8 cellular contexts compared by ENCODE assay signal in genomic region chrX:153554519-153555167, GRCh38. TPM values are rescaled to one million over a fixed set of nuclear protein-coding genes. Genes with fewer than 3 reads are reported as not detected.
A peak's percentile ranks its signal among the peaks of the same experiment; 100 is the strongest.
DNase-seq lines count a peak whose midpoint lies in the region; ATAC-seq and TF ChIP-seq lines count a peak whose summit lies in the region.

No MANE protein-coding gene starts in this region.

- H3K9me3 ChIP-seq in DOHH2 (ENCODE audit: control insufficient read depth, insufficient read depth, low read length) = no peaks in the 10 kb centered on the region
- no peaks in the 10 kb centered on the region for H3K9me3 ChIP-seq in adrenal gland (replicated peaks in 1 of 3)
- no peaks in the 10 kb centered on the region for H3K9me3 ChIP-seq in left ventricle myocardium inferior (replicated peaks)

- H3K27me3 ChIP-seq in DOHH2 (ENCODE audit: control insufficient read depth, low read length) = no peaks in the 10 kb centered on the region
- peaks cover 10% of the 10 kb centered on the region for H3K27me3 ChIP-seq in adrenal gland
- no peaks in the 10 kb centered on the region for H3K27me3 ChIP-seq in left ventricle myocardium inferior (ENCODE audit: low read depth)

- no peaks in the 10 kb centered on the region for H3K9me2 ChIP-seq in DOHH2 (replicated peaks; ENCODE audit: control insufficient read depth, low read length)

- no peak for TF ChIP-seq POLR2A in adrenal gland (IDR thresholded peaks at IDR 0.05)

- H3K79me2 ChIP-seq in DOHH2 (ENCODE audit: control insufficient read depth, low read length) = no peaks in the 10 kb centered on the region

- H3K4me2 ChIP-seq in DOHH2 (ENCODE audit: low read length) = no peak overlapping the region

- H3K4me3 ChIP-seq in DOHH2 (ENCODE audit: low read length) (no peak overlapping the region), adrenal gland (no peak overlapping the region), left ventricle myocardium inferior (no peak overlapping the region)

- H3K27ac ChIP-seq in DOHH2 (ENCODE audit: low read depth, low read length) (no peak overlapping the region), adrenal gland (no peak overlapping the region), left ventricle myocardium inferior (replicated peaks) (no peak overlapping the region)

- peak; percentile 71 for TF ChIP-seq CTCF in DOHH2 (IDR thresholded peaks at IDR 0.05; ENCODE audit: low read depth, low read length, poor library complexity, severe bottlenecking)
- TF ChIP-seq CTCF in adrenal gland (IDR thresholded peaks at IDR 0.05) = peak; percentile 42 to 72 (median 62)
- peak; percentile 73 for TF ChIP-seq CTCF in left ventricle myocardium inferior (IDR thresholded peaks at IDR 0.05; ENCODE audit: borderline replicate concordance)

- ATAC-seq in sciatic nerve (peak; percentile 70), GM18867 (IDR thresholded peaks at IDR 0.05; ENCODE audit: unreplicated experiment) (no peak)

- no peaks in the 10 kb centered on the region for H4K20me1 ChIP-seq in DOHH2 (ENCODE audit: control insufficient read depth, insufficient read depth, low read depth, low read length)

- intact Hi-C loops in adrenal gland (cut with DNase I) = loop anchor here (5.0 to 10.0 kb wide), 2 partner anchors 90 to 118 kb away; partner anchors contain the start of genes DUSP9 (in 1 of the 2) and PNCK (in 1 of the 2)
- intact Hi-C loops in left ventricle myocardium inferior (cut with micrococcal nuclease) = no loop called here
- intact Hi-C loops in sciatic nerve (cut with DNase I) = loop anchor here (10.0 kb wide), 1 partner anchor 400 kb away; no protein-coding TSS in a partner anchor

- H3K36me3 ChIP-seq in DOHH2 (ENCODE audit: control insufficient read depth, low read length) (no peaks in the 10 kb centered on the region), adrenal gland (replicated peaks in 1 of 2) (no peaks in the 10 kb centered on the region), left ventricle myocardium inferior (no peaks in the 10 kb centered on the region)

- peak; percentile 75 for DNase-seq in HuH-7.5 (ENCODE audit: low spot score)
- peak; percentile 15 to 52 (median 35) for DNase-seq in T-helper 1 cell
- DNase-seq in adrenal gland = peak; percentile 70 to 88 (median 78)
- peak; percentile 64 for DNase-seq in left ventricle myocardium inferior
- DNase-seq in sciatic nerve (ENCODE audit: low spot score) = peak; percentile 85
- no peak for DNase-seq in NCI-H187 treated with DMSO at 0.1 percent for 48 hours (lab: John Stamatoyannopoulos, UW)

- H3K4me1 ChIP-seq in DOHH2 (ENCODE audit: control insufficient read depth, low read length) (no peaks in the 10 kb centered on the region), adrenal gland (replicated peaks in 1 of 2) (no peaks in the 10 kb centered on the region), left ventricle myocardium inferior (no peaks in the 10 kb centered on the region)

- WGBS in adrenal gland, 4 donors = 22 to 83% (median 40%) methylated on average over 4 to 17 of the region's 17 CpGs

- H3F3A ChIP-seq in DOHH2 (ENCODE audit: control insufficient read depth, insufficient read depth) = no peaks in the 10 kb centered on the region

RNA-seq across cellular contexts. Expression of gene ATP2B3, which starts 37.2 kb away (rescaled TPM):
- 10 to 100 TPM; 11.5 to 46.4 (median 20.6) TPM for total RNA-seq in adrenal gland
- polyA plus RNA-seq in adrenal gland = 10 to 100 TPM in 2 of 3 donors, 1 to 10 TPM in 1; 9.8 to 15.3 (median 13.6) TPM
- not detected for total RNA-seq in left ventricle myocardium inferior
- total RNA-seq in sciatic nerve = 0.09 TPM

RNA-seq across cellular contexts. Expression of gene CCNQ, which starts 44.3 kb away (rescaled TPM):
- total RNA-seq in adrenal gland (10 to 100 TPM; 13.2 to 36.7 (median 21.4) TPM), left ventricle myocardium inferior (39.3 TPM), sciatic nerve (11.9 TPM)
- polyA plus RNA-seq in adrenal gland = 10 to 100 TPM; 18.7 to 48.5 (median 38.1) TPM

RNA-seq across cellular contexts. Expression of gene BGN, which starts 59.9 kb away (rescaled TPM):
- total RNA-seq in adrenal gland (100 to 1,000 TPM in 7 of 8 donors, 10 to 100 TPM in 1; 98.2 to 338 (median 275) TPM), left ventricle myocardium inferior (84.3 TPM), sciatic nerve (115 TPM)
- 100 to 1,000 TPM; 176 to 598 (median 240) TPM for polyA plus RNA-seq in adrenal gland

Comparison
In these comparisons a context has a peak if more than half of its experiments do, and no peak if none do; other contexts are left out.
1. RNA of gene ATP2B3, which starts 37.2 kb away (total RNA-seq): 11.5 to 46.4 TPM in adrenal gland; 0.09 TPM in sciatic nerve (single experiment) and not detected in left ventricle myocardium inferior (single experiment); every median in the first group is over 10 times any median in the second.
2. Peak in every context shown above with its lines, with median percentiles within 50 percentile points of each other: CTCF ChIP-seq.